Comparison of ENCODE assay signal across 8 cellular contexts in genomic region chr12:107318554-107318803, GRCh38.
A peak's percentile ranks its signal among the peaks of the same experiment; 100 is the strongest.
DNase-seq lines count a peak whose midpoint lies in the region; ATAC-seq and TF ChIP-seq lines count a peak whose summit lies in the region.

No MANE protein-coding gene starts in this region.

- POLR2A ChIA-PET in HEK293 (lab: Yijun Ruan, JAX), result interaction anchor here (1.4 to 2.1 kb wide), 2 partner anchors 10 to 30 kb away, joined by 4 to 5 read pairs; no protein-coding TSS in a partner anchor

- TF ChIP-seq CTCF in HEK293 (tag by site-specific recombination; IDR thresholded peaks at IDR 0.05), result no peak
- no peak for TF ChIP-seq CTCF in left ventricle myocardium inferior (IDR thresholded peaks at IDR 0.05; ENCODE audit: borderline replicate concordance)
- no peak for TF ChIP-seq CTCF in sigmoid colon (IDR thresholded peaks at IDR 0.05)

- CTCF ChIA-PET in HEK293 (lab: Yijun Ruan, JAX), result interaction anchor here (0.6 to 1.4 kb wide), 4 partner anchors 9 to 353 kb away, joined by 3 to 4 read pairs (median 3); no protein-coding TSS in a partner anchor

- peaks cover 4% of the 10 kb centered on the region for H3K27me3 Mint-ChIP-seq in activated T-cell treated with anti-CD3 and anti-CD28 coated beads, Interleukin-2, amount 50 U/mL, for 4 hours (ENCODE audit: low read depth)

- H3K9me3 ChIP-seq in HEK293 (ENCODE audit: control insufficient read depth, insufficient read depth, low read depth, low read length) (no peaks in the 10 kb centered on the region), left ventricle myocardium inferior (replicated peaks) (no peaks in the 10 kb centered on the region), sigmoid colon (no peaks in the 10 kb centered on the region)

- H3K4me3 Mint-ChIP-seq in activated T-cell treated with anti-CD3 and anti-CD28 coated beads, Interleukin-2, amount 50 U/mL, for 4 hours, result peak overlapping the region; percentile 82

- ATAC-seq in activated T-cell treated with anti-CD3 and anti-CD28 coated beads, Interleukin-2, amount 50 U/mL, for 4 hours, result no peak
- no peak for ATAC-seq in GM19467 (IDR thresholded peaks at IDR 0.05; ENCODE audit: unreplicated experiment)

- intact Hi-C loops in left ventricle myocardium inferior (cut with micrococcal nuclease), result no loop called here
- intact Hi-C loops in sigmoid colon (cut with DNase I), result no loop called here

- H3K27ac ChIP-seq in HEK293 (ENCODE audit: extremely low read depth, low read depth, low read length) (peak overlapping the region; percentile 44; the same call in 1 of the 2 replicates), left ventricle myocardium inferior (replicated peaks) (peak overlapping the region; percentile 33), sigmoid colon (peak overlapping the region in 1 of 4 donors; percentile 56)

- 0% methylated on average over 19 of the region's 19 CpGs for WGBS in sigmoid colon, 2 donors

- peaks cover 39% of the 10 kb centered on the region for H3K4me1 Mint-ChIP-seq in activated T-cell treated with anti-CD3 and anti-CD28 coated beads, Interleukin-2, amount 50 U/mL, for 4 hours (ENCODE audit: low read depth)

- TF ChIP-seq POLR2A in sigmoid colon (IDR thresholded peaks at IDR 0.05), result no peak

- H3K27me3 ChIP-seq in left ventricle myocardium inferior (ENCODE audit: low read depth), result peaks cover 93% of the 10 kb centered on the region
- peaks cover 21 to 60% (median 58%) of the 10 kb centered on the region in 3 donors for H3K27me3 ChIP-seq in sigmoid colon

- H3K9me3 Mint-ChIP-seq in activated T-cell treated with anti-CD3 and anti-CD28 coated beads, Interleukin-2, amount 50 U/mL, for 4 hours, result no peaks in the 10 kb centered on the region

- no peaks in the 10 kb centered on the region for H3K4me1 ChIP-seq in HEK293 (ENCODE audit: control insufficient read depth, insufficient read depth, low read length)
- H3K4me1 ChIP-seq in left ventricle myocardium inferior, result peaks cover 34% of the 10 kb centered on the region
- H3K4me1 ChIP-seq in sigmoid colon, result peaks cover 0 to 40% (median 29%) of the 10 kb centered on the region in 4 donors

- H3K4me3 ChIP-seq in HEK293 (ENCODE audit: low read depth, low read length), result peak overlapping the region; percentile 66
- peak overlapping the region; percentile 70 for H3K4me3 ChIP-seq in left ventricle myocardium inferior
- H3K4me3 ChIP-seq in sigmoid colon, result peak overlapping the region in 3 of 4 donors; percentile 19 to 54 (median 49)

- TF ChIP-seq EP300 in sigmoid colon (IDR thresholded peaks at IDR 0.05), result no peak

- no peak for DNase-seq in activated T-cell treated with anti-CD3 and anti-CD28 coated beads, Interleukin-2, amount 50 U/mL, for 4 hours
- DNase-seq in left ventricle myocardium inferior (no peak), sigmoid colon (no peak), NCI-H82 treated with DMSO at 0.1 percent for 48 hours (lab: John Stamatoyannopoulos, UW; ENCODE audit: unreplicated experiment) (no peak), NCI-H774 (lab: John Stamatoyannopoulos, UW) (no peak), D341Med (ENCODE audit: low spot score) (no peak)

- no peaks in the 10 kb centered on the region for H3K36me3 Mint-ChIP-seq in activated T-cell treated with anti-CD3 and anti-CD28 coated beads, Interleukin-2, amount 50 U/mL, for 4 hours (ENCODE audit: insufficient read depth)

- H3K36me3 ChIP-seq in HEK293 (ENCODE audit: control insufficient read depth in 2 of 2, insufficient read depth in 1 of 2, low read length in 2 of 2) (no peaks in the 10 kb centered on the region), left ventricle myocardium inferior (no peaks in the 10 kb centered on the region), sigmoid colon (no peaks in the 10 kb centered on the region)

TF ChIP-seq in HEK293, 187 proteins besides CTCF, POLR2A, EP300 and RAD21:
- no peak for TF ChIP-seq ZNF274 (IDR thresholded peaks at IDR 0.05; ENCODE audit: low read length)
- no peak for TF ChIP-seq ZNF274 (tag by site-specific recombination; IDR thresholded peaks at IDR 0.05; ENCODE audit: borderline replicate concordance)
- TF ChIP-seq ZBTB6 (tag by site-specific recombination; IDR thresholded peaks at IDR 0.05), result 0 out of 2 replicates have a peak, but pooled peaks have one; percentile 33
- TF ChIP-seq YY1 (tag by site-specific recombination; IDR thresholded peaks at IDR 0.05), result 0 out of 2 replicates have a peak, but pooled peaks have one; percentile 11
- no peak for TF ChIP-seq OVOL3 (tag by site-specific recombination; IDR thresholded peaks at IDR 0.05)
- TF ChIP-seq ZSCAN30 (tag by site-specific recombination; IDR thresholded peaks at IDR 0.05), result 0 out of 2 replicates have a peak, but pooled peaks have one; percentile 7
- 0 out of 2 replicates have a peak, but pooled peaks have one; percentile 4 for TF ChIP-seq ZNF600 (tag by site-specific recombination; IDR thresholded peaks at IDR 0.05)
- 0 out of 2 replicates have a peak, but pooled peaks have one; percentile 10 for TF ChIP-seq ZNF596 (tag by site-specific recombination; IDR thresholded peaks at IDR 0.05)
- peak; percentile 51; the same call in 1 of the 2 replicates for TF ChIP-seq IKZF3 (tag by site-specific recombination; IDR thresholded peaks at IDR 0.05)
- TF ChIP-seq ZNF660 (tag by site-specific recombination; IDR thresholded peaks at IDR 0.05), result 0 out of 2 replicates have a peak, but pooled peaks have one; percentile 4
- peak; percentile 12; the same call in 1 of the 2 replicates for TF ChIP-seq ZNF561 (tag by site-specific recombination; IDR thresholded peaks at IDR 0.05; ENCODE audit: borderline replicate concordance)
